2 cellular contexts compared by ENCODE assay signal in genomic region chr12:50252977-50253376, GRCh38.
TF ChIP-seq lines count a peak whose summit lies in the region.

No MANE protein-coding gene starts in this region.

TF ChIP-seq in HCT116, 20 proteins besides CTCF, POLR2A, EP300 and RAD21 (continued from another document):
- TF ChIP-seq ZBTB33 (IDR thresholded peaks at IDR 0.05; ENCODE audit: extremely low read depth, insufficient replicate concordance, low read length) = no peak
- TF ChIP-seq FOSL1 (IDR thresholded peaks at IDR 0.05; ENCODE audit: low read depth) = no peak
- TF ChIP-seq SRF (IDR thresholded peaks at IDR 0.05; ENCODE audit: low read depth) = no peak
- no peak for TF ChIP-seq POLR2AphosphoS5 (IDR thresholded peaks at IDR 0.05; ENCODE audit: low read depth, low read length)
- TF ChIP-seq REST (IDR thresholded peaks at IDR 0.05; ENCODE audit: low read depth) = no peak
- no peak for TF ChIP-seq JUND (IDR thresholded peaks at IDR 0.05)
- no peak for TF ChIP-seq CEBPB (IDR thresholded peaks at IDR 0.05; ENCODE audit: low read depth)
- TF ChIP-seq TCF7L2 (IDR thresholded peaks at IDR 0.05; ENCODE audit: borderline replicate concordance, extremely low read depth, insufficient read depth, insufficient read length) = no peak
- no peak for TF ChIP-seq YY1 (IDR thresholded peaks at IDR 0.05; ENCODE audit: extremely low read depth, insufficient replicate concordance, low read depth, low read length)
- no peak for TF ChIP-seq MAX (IDR thresholded peaks at IDR 0.05)
- TF ChIP-seq EZH2phosphoT487 (IDR thresholded peaks at IDR 0.05; ENCODE audit: borderline replicate concordance) = no peak
- TF ChIP-seq CBX3 (IDR thresholded peaks at IDR 0.05; ENCODE audit: low read depth) = no peak

TF ChIP-seq in GM12878, 131 proteins besides CTCF, POLR2A, EP300 and RAD21 (continued from another document):
- TF ChIP-seq ATF7 (IDR thresholded peaks at IDR 0.05; ENCODE audit: low read depth) (no peak), HSF1 (IDR thresholded peaks at IDR 0.05; ENCODE audit: low read depth, low read length) (no peak), USF1 (IDR thresholded peaks at IDR 0.05; ENCODE audit: borderline replicate concordance, extremely low read length, insufficient read depth, low read depth, low read length) (no peak), MLLT1 (IDR thresholded peaks at IDR 0.05) (no peak), PBX3 (IDR thresholded peaks at IDR 0.05; ENCODE audit: insufficient replicate concordance, low read depth, low read length) (no peak), SUPT20H (IDR thresholded peaks at IDR 0.05; ENCODE audit: borderline replicate concordance, control insufficient read depth, low read depth, low read length) (no peak), ZNF622 (IDR thresholded peaks at IDR 0.05) (no peak), TAF1 (IDR thresholded peaks at IDR 0.05; ENCODE audit: borderline replicate concordance, low read depth, low read length) (no peak), SMARCA5 (IDR thresholded peaks at IDR 0.05) (no peak), RFX5 (IDR thresholded peaks at IDR 0.05; ENCODE audit: low read depth, low read length) (no peak), ZNF24 (IDR thresholded peaks at IDR 0.05) (no peak), HDGF (IDR thresholded peaks at IDR 0.05) (no peak)
